14 cellular contexts compared by ENCODE assay signal in the genomic region with DNA sequence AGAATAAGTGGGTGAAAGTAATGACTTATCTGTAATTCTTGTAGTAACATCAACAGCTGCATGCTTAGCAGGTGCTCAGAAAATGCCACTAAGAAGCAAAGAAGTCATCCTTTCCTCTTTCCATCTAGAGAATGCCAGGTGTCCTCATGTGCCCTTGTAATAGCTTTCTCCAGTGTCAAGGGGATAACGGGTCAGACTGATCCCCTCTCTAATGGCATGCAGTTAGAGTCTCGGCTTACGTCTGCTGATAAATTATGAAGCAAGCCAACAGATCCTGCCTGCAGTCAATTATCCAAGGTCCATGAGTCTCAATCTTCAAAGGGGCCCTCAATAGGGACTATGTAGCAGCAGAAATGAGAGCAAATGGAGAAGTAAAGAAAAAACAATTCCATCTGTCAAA.
DNase-seq lines count a peak whose midpoint lies in the region; TF ChIP-seq lines count a peak whose summit lies in the region.
"Had no signal": no experiment of that assay in that cellular context is flagged by ENCODE, and none has a peak within 500 bp of the region (broad histone marks: within the 10 kb centered on the region; RNA-seq: fewer than 3 reads in every experiment).

No MANE protein-coding gene starts in this region.

- no peak overlapping the region for H4K91ac ChIP-seq in H9 (ENCODE audit: insufficient read length, low read depth, low read length)

- no peak overlapping the region for H3K4me3 Mint-ChIP-seq in H9
- H3K4me3 Mint-ChIP-seq: CD8-positive, alpha-beta memory T cell; T-helper 17 cell had no signal

- H2AFZ ChIP-seq in H9 (ENCODE audit: low read length) (no peak overlapping the region), osteoblast (ENCODE audit: low read length) (no peak overlapping the region)

- H2AK5ac ChIP-seq in H9 (ENCODE audit: insufficient read length, low read length), result no peak overlapping the region

- no peak overlapping the region for H3K23ac ChIP-seq in H9 (ENCODE audit: insufficient read length, low read depth, low read length)

- no peak overlapping the region for H3K18ac ChIP-seq in H9 (ENCODE audit: insufficient read length, low read depth, low read length)

- TF ChIP-seq CTCF in H9 (conservative IDR thresholded peaks at IDR 0.05) (no peak), osteoblast (IDR thresholded peaks at IDR 0.05; ENCODE audit: extremely low read depth, low read depth, low read length) (no peak)

- H2BK12ac ChIP-seq in H9 (ENCODE audit: insufficient read length, low read depth, low read length), result no peak overlapping the region

- no CpG with 5 or more reads among the region's 3 CpGs for whole genome bisulfite sequencing in H9 (ENCODE audit: extremely low coverage, insufficient read length, low lambda C conversion rate)

- no peak overlapping the region for H3K4ac ChIP-seq in H9 (ENCODE audit: low read depth, low read length)

- no peaks in the 10 kb centered on the region for H3K27me3 Mint-ChIP-seq in H9 (ENCODE audit: low read depth)
- H3K27me3 Mint-ChIP-seq: T-helper 17 cell had no signal

- H2BK20ac ChIP-seq in H9 (ENCODE audit: low read depth, low read length, poor library complexity, severe bottlenecking), result no peak overlapping the region

- 0 out of 2 replicates have a peak, but pooled peaks cover 2% of the 10 kb centered on the region for H3K4me1 ChIP-seq in H9 (ENCODE audit: insufficient read depth, low read length)
- no peaks in the 10 kb centered on the region for H3K4me1 ChIP-seq in osteoblast (ENCODE audit: insufficient read depth, low read length)
- H3K4me1 ChIP-seq: SJSA1 had no signal

- no peaks in the 10 kb centered on the region for H3K36me3 Mint-ChIP-seq in H9 (ENCODE audit: insufficient read depth in 1 of 3, low read depth in 3 of 3)
- H3K36me3 Mint-ChIP-seq: CD8-positive, alpha-beta memory T cell had no signal

- H3K4me1 Mint-ChIP-seq in H9, result peaks cover 8 to 10% of the 10 kb centered on the region in 2 experiments
- H3K4me1 Mint-ChIP-seq: CD8-positive, alpha-beta memory T cell; T-helper 17 cell had no signal

- H2BK5ac ChIP-seq in H9 (ENCODE audit: insufficient read length, low read length), result no peak overlapping the region

- H3K79me2 ChIP-seq in H9 (ENCODE audit: insufficient read depth, low read length) (no peaks in the 10 kb centered on the region), osteoblast (ENCODE audit: insufficient read depth, low read length) (no peaks in the 10 kb centered on the region)

- peak overlapping the region; percentile 17 for H4K5ac ChIP-seq in H9 (ENCODE audit: insufficient read length, low read depth, low read length)

- H4K8ac ChIP-seq in H9 (replicated peaks; ENCODE audit: insufficient read length, low read depth, low read length), result no peak overlapping the region

- no peak overlapping the region for H2BK15ac ChIP-seq in H9 (ENCODE audit: low read depth, low read length)

- no peaks in the 10 kb centered on the region for H3K23me2 ChIP-seq in H9 (ENCODE audit: insufficient read length, low read depth, low read length, poor library complexity, severe bottlenecking)

- no peak overlapping the region for H2BK120ac ChIP-seq in H9 (ENCODE audit: low read depth, low read length, poor library complexity, severe bottlenecking)

- no peak overlapping the region for H3T11ph ChIP-seq in H9 (ENCODE audit: low read length)

- H3K56ac ChIP-seq in H9 (ENCODE audit: insufficient read length, low read depth, low read length), result no peak overlapping the region

- DNase-seq in H9, result no peak
- DNase-seq in NCI-H2171 (lab: John Stamatoyannopoulos, UW), result peak; percentile 83
- DNase-seq in NCI-H82 treated with DMSO at 0.1 percent for 48 hours (lab: John Stamatoyannopoulos, UW; ENCODE audit: unreplicated experiment), result peak; percentile 100
- peak; percentile 41 for DNase-seq in osteoblast (ENCODE audit: insufficient read length, low spot score, missing footprints)
- no peak for DNase-seq in central memory CD4-positive, alpha-beta T cell
- DNase-seq in LoVo (ENCODE audit: low spot score), result no peak
- no peak for DNase-seq in T-helper 2 cell
- DNase-seq: ACHN; C1 segment of cervical spinal cord; CD8-positive, alpha-beta memory T cell; DND-41; NCI-H748 treated with DMSO at 0.1 percent for 48 hours; T-helper 17 cell had no signal

- H3K9me3 ChIP-seq in H9 (ENCODE audit: control insufficient read depth, low read depth, low read length), result no peaks in the 10 kb centered on the region
- no peaks in the 10 kb centered on the region for H3K9me3 ChIP-seq in osteoblast (ENCODE audit: low read depth, low read length)
- H3K9me3 ChIP-seq: SJSA1 had no signal

- H3K27ac Mint-ChIP-seq in H9, result no peak overlapping the region
- H3K27ac Mint-ChIP-seq: CD8-positive, alpha-beta memory T cell; T-helper 17 cell had no signal

- no peaks in the 10 kb centered on the region for H4K20me1 ChIP-seq in H9 (ENCODE audit: control insufficient read depth, insufficient read depth, insufficient read length)
- H4K20me1 ChIP-seq in osteoblast (ENCODE audit: insufficient read depth, low read length), result no peaks in the 10 kb centered on the region

- H3K9ac ChIP-seq in H9 (ENCODE audit: extremely low read depth, insufficient read length, low read length), result no peak overlapping the region

- H3K14ac ChIP-seq in H9 (ENCODE audit: insufficient read depth, low read length), result no peak overlapping the region

- H3K27ac ChIP-seq in H9 (ENCODE audit: insufficient read length, low read depth, low read length) (no peak overlapping the region), osteoblast (ENCODE audit: low read depth, low read length) (no peak overlapping the region)
- H3K27ac ChIP-seq: SJSA1 had no signal

- H3K9me3 Mint-ChIP-seq in H9, result no peaks in the 10 kb centered on the region; a peak in 1 of 5 replicates

- no peak overlapping the region for H3K4me2 ChIP-seq in H9 (ENCODE audit: insufficient read depth, insufficient read length, low read length)
- no peak overlapping the region for H3K4me2 ChIP-seq in osteoblast (ENCODE audit: insufficient read depth, low read length)

- H3K27me3 ChIP-seq in H9 (ENCODE audit: insufficient read depth, low read length) (no peaks in the 10 kb centered on the region), osteoblast (ENCODE audit: insufficient read depth, low read length) (no peaks in the 10 kb centered on the region)
- H3K27me3 ChIP-seq: SJSA1 had no signal

- no peaks in the 10 kb centered on the region for H3K36me3 ChIP-seq in osteoblast (ENCODE audit: insufficient read depth, low read length)
- H3K36me3 ChIP-seq: SJSA1 had no signal

- H3K79me1 ChIP-seq in H9 (ENCODE audit: insufficient read depth, low read depth, low read length, poor library complexity, severe bottlenecking), result no peaks in the 10 kb centered on the region

- no peak overlapping the region for H3K4me3 ChIP-seq in osteoblast (ENCODE audit: insufficient read depth, low read length)
- H3K4me3 ChIP-seq: SJSA1 had no signal

Comparison
In these comparisons a context has a peak if more than half of its experiments do, and no peak if none do; other contexts are left out.
1. DNase-seq: peak in NCI-H2171 (single experiment), NCI-H82 treated with DMSO at 0.1 percent for 48 hours (single experiment) and osteoblast (single experiment); none in H9 (single experiment), central memory CD4-positive, alpha-beta T cell (single experiment), LoVo (single experiment) and T-helper 2 cell (0 of 5).